In genomic region chr4:150206265-150206664, GRCh38 we compare ENCODE assay signal across 28 cellular contexts.
"Had no signal": no experiment of that assay in that cellular context is flagged by ENCODE, and none has a peak within 500 bp of the region (broad histone marks: within the 10 kb centered on the region; RNA-seq: fewer than 3 reads in every experiment).

No MANE protein-coding gene starts in this region.

- H3K4me3 ChIP-seq: adrenal gland, heart right ventricle, left lung, lung, neural progenitor cell, psoas muscle, spleen, suprapubic skin, tibial artery, upper lobe of right lung had no signal

- H3K4me1 ChIP-seq: left lung, parathyroid adenoma, psoas muscle, spleen, suprapubic skin, tibial artery had no signal

- H3K9ac ChIP-seq: neural progenitor cell, parathyroid adenoma had no signal

- H3K36me3 Mint-ChIP-seq: activated naive CD8-positive, alpha-beta T cell treated with anti-CD3 and anti-CD28 coated beads for 36 hours; naive thymus-derived CD4-positive, alpha-beta T cell had no signal

- H2AFZ ChIP-seq: neural progenitor cell, parathyroid adenoma had no signal

- H3K9me3 Mint-ChIP-seq: activated naive CD4-positive, alpha-beta T cell treated with anti-CD3 and anti-CD28 coated beads for 36 hours; activated naive CD8-positive, alpha-beta T cell treated with anti-CD3 and anti-CD28 coated beads for 36 hours; effector memory CD8-positive, alpha-beta T cell; naive thymus-derived CD4-positive, alpha-beta T cell; neural progenitor cell had no signal

- H3K36me3 ChIP-seq: adrenal gland, brain microvascular endothelial cell, heart right ventricle, left lung, neural progenitor cell, spleen, suprapubic skin, tibial artery, upper lobe of right lung had no signal

- H3K4me2 ChIP-seq: neural progenitor cell had no signal

- H3K27me3 ChIP-seq: adrenal gland, brain microvascular endothelial cell, heart right ventricle, left lung, neural progenitor cell, spleen, suprapubic skin, tibial artery, upper lobe of right lung had no signal

- H3K27ac Mint-ChIP-seq: activated naive CD4-positive, alpha-beta T cell treated with anti-CD3 and anti-CD28 coated beads for 36 hours; activated naive CD8-positive, alpha-beta T cell treated with anti-CD3 and anti-CD28 coated beads for 36 hours; effector memory CD8-positive, alpha-beta T cell; naive thymus-derived CD4-positive, alpha-beta T cell; neural progenitor cell had no signal

- DNase-seq: activated CD4-positive, alpha-beta T cell treated with anti-CD3 and anti-CD28 coated beads for 4 hours; activated CD4-positive, alpha-beta T cell treated with anti-CD3 and anti-CD28 coated beads, Interleukin-2, amount 50 U/mL, for 4 hours; activated CD8-positive, alpha-beta memory T cell treated with anti-CD3 and anti-CD28 coated beads for 24 hours; activated effector memory CD4-positive, alpha-beta T cell treated with Interleukin-2 at 50 U/mL for 16 hours; activated naive CD4-positive, alpha-beta T cell treated with anti-CD3 and anti-CD28 coated beads for 36 hours; activated naive CD8-positive, alpha-beta T cell treated with anti-CD3 and anti-CD28 coated beads for 36 hours; adrenal gland; aorta; brain microvascular endothelial cell; caudate nucleus; cortex of kidney; effector memory CD8-positive, alpha-beta T cell; erythroblast; foreskin fibroblast; heart right ventricle; left lung; naive thymus-derived CD4-positive, alpha-beta T cell; occipital lobe; psoas muscle; spleen; stimulated activated naive CD4-positive, alpha-beta T cell; tibial artery; upper lobe of right lung had no signal

- H3K4me1 Mint-ChIP-seq: naive thymus-derived CD4-positive, alpha-beta T cell had no signal

- ATAC-seq: effector memory CD8-positive, alpha-beta T cell; heart right ventricle; left lung; naive thymus-derived CD4-positive, alpha-beta T cell; psoas muscle; upper lobe of right lung had no signal

- H3K9me3 ChIP-seq: adrenal gland, heart right ventricle, left lung, psoas muscle, spleen, suprapubic skin, tibial artery, upper lobe of right lung had no signal

- H3K27ac ChIP-seq: adrenal gland, brain microvascular endothelial cell, left lung, neural progenitor cell, parathyroid adenoma, psoas muscle, spleen, suprapubic skin, tibial artery, upper lobe of right lung, VCaP had no signal

- H3K4me3 Mint-ChIP-seq: activated naive CD4-positive, alpha-beta T cell treated with anti-CD3 and anti-CD28 coated beads for 36 hours; activated naive CD8-positive, alpha-beta T cell treated with anti-CD3 and anti-CD28 coated beads for 36 hours; effector memory CD8-positive, alpha-beta T cell; naive thymus-derived CD4-positive, alpha-beta T cell; neural progenitor cell had no signal
